1 cellular context compared by ENCODE assay signal in genomic region chr6:149223120-149223775, GRCh38.
TF ChIP-seq lines count a peak whose summit lies in the region.

No MANE protein-coding gene starts in this region.

TF ChIP-seq in HepG2, 621 proteins besides CTCF, POLR2A, EP300 and RAD21 (continued from another document):
- no peak for TF ChIP-seq THAP8 (CRISPR knock-in tag; IDR thresholded peaks at IDR 0.05; ENCODE audit: borderline replicate concordance)
- no peak for TF ChIP-seq CCDC6 (CRISPR knock-in tag; IDR thresholded peaks at IDR 0.05)
- no peak for TF ChIP-seq ZNF138 (CRISPR knock-in tag; IDR thresholded peaks at IDR 0.05; ENCODE audit: low read depth)
TF ChIP-seq in HepG2: peak in this region for 0.
